In genomic region chr3:148408667-148409066, GRCh38 we compare ENCODE assay signal across 18 cellular contexts.
DNase-seq lines count a peak whose midpoint lies in the region; ATAC-seq and TF ChIP-seq lines count a peak whose summit lies in the region.
"Had no signal": no experiment of that assay in that cellular context is flagged by ENCODE, and none has a peak within 500 bp of the region (broad histone marks: within the 10 kb centered on the region; RNA-seq: fewer than 3 reads in every experiment).

No MANE protein-coding gene starts in this region.

- no peaks in the 10 kb centered on the region for H3K36me3 ChIP-seq in right lobe of liver
- H3K36me3 ChIP-seq in OCI-LY7 (ENCODE audit: insufficient read depth, low read length) = no peaks in the 10 kb centered on the region
- H3K36me3 ChIP-seq: BLaER1 had no signal

- no peak for ATAC-seq in right lobe of liver

- H3K27me3 Mint-ChIP-seq in chondrocyte (ENCODE audit: low read depth) = no peaks in the 10 kb centered on the region
- H3K27me3 Mint-ChIP-seq: CD4-positive, CD25-positive, alpha-beta regulatory T cell; IgD-negative memory B cell had no signal

- no peaks in the 10 kb centered on the region for H3K79me2 ChIP-seq in OCI-LY7 (ENCODE audit: insufficient read depth, low read depth, low read length)

- H3K4me1 ChIP-seq in right lobe of liver = no peaks in the 10 kb centered on the region
- H3K4me1 ChIP-seq in OCI-LY7 (ENCODE audit: insufficient read depth, low read length, poor library complexity, severe bottlenecking) = no peaks in the 10 kb centered on the region
- H3K4me1 ChIP-seq: BLaER1 had no signal

- H3K27ac ChIP-seq in right lobe of liver (no peak overlapping the region), OCI-LY7 (ENCODE audit: low read depth, low read length, poor library complexity, severe bottlenecking) (no peak overlapping the region)
- H3K27ac ChIP-seq: 22Rv1, BLaER1 had no signal

- CTCF ChIA-PET in OCI-LY7 (lab: Charles Lee; ENCODE audit: unreplicated experiment) = no interaction called here

- DNase-seq in DMS53 (lab: John Stamatoyannopoulos, UW) (peak; percentile 8), DMS53 treated with DMSO at 0.1 percent for 48 hours (lab: John Stamatoyannopoulos, UW; ENCODE audit: unreplicated experiment) (no peak), chondrocyte (ENCODE audit: low spot score) (no peak), fibroblast of mammary gland (ENCODE audit: low read depth) (peak; percentile 2), right lobe of liver (no peak), OCI-LY7 (ENCODE audit: low spot score) (no peak), DMS153 (lab: John Stamatoyannopoulos, UW) (no peak)
- no peak for DNase-seq in central memory CD4-positive, alpha-beta T cell
- DNase-seq: AML-193; Calu3; CD4-positive, CD25-positive, alpha-beta regulatory T cell; DMS 273 treated with DMSO at 0.1 percent for 48 hours; DND-41; GDM1; KG1 had no signal

- TF ChIP-seq POLR2A in right lobe of liver (IDR thresholded peaks at IDR 0.05) = no peak

- no peak overlapping the region for H3K27ac Mint-ChIP-seq in chondrocyte (ENCODE audit: unreplicated experiment)
- H3K27ac Mint-ChIP-seq: CD4-positive, CD25-positive, alpha-beta regulatory T cell; IgD-negative memory B cell had no signal

- H3K9me2 ChIP-seq in OCI-LY7 (ENCODE audit: insufficient read depth, low read length) = no peaks in the 10 kb centered on the region

- no peaks in the 10 kb centered on the region for H3K27me3 ChIP-seq in right lobe of liver
- H3K27me3 ChIP-seq: BLaER1 had no signal

- no peaks in the 10 kb centered on the region for H4K20me1 ChIP-seq in OCI-LY7 (ENCODE audit: insufficient read depth, low read length)
- H4K20me1 ChIP-seq: BLaER1 had no signal

- H3K4me2 ChIP-seq in OCI-LY7 (ENCODE audit: low read length) = no peak overlapping the region
- H3K4me2 ChIP-seq: BLaER1 had no signal

- no TSS peak for BruUV-seq in OCI-LY7 (replicated peaks; lab: Mats Ljungman, UMichigan)

- WGBS in right lobe of liver (ENCODE audit: insufficient coverage, low coverage, low lambda C conversion rate, missing lambda C conversion rate) = 51% methylated on average over 3 of the region's 3 CpGs

- H3K4me1 Mint-ChIP-seq in chondrocyte (ENCODE audit: low read depth) = no peaks in the 10 kb centered on the region
- H3K4me1 Mint-ChIP-seq: IgD-negative memory B cell had no signal

- H3K9me3 Mint-ChIP-seq in chondrocyte (ENCODE audit: low read depth) = peaks cover 2% of the 10 kb centered on the region

- TF ChIP-seq CTCF in chondrocyte (IDR thresholded peaks at IDR 0.05) (peak; percentile 36), fibroblast of mammary gland (conservative IDR thresholded peaks at IDR 0.05; ENCODE audit: control insufficient read depth, insufficient read depth, low read depth, low read length) (peak; percentile 14), right lobe of liver (IDR thresholded peaks at IDR 0.05) (no peak), OCI-LY7 (conservative IDR thresholded peaks at IDR 0.05; ENCODE audit: low read length) (no peak)

- H2AFZ ChIP-seq in OCI-LY7 (ENCODE audit: low read length) = no peak overlapping the region

- no peak overlapping the region for H3K4me3 Mint-ChIP-seq in chondrocyte (ENCODE audit: unreplicated experiment)
- H3K4me3 Mint-ChIP-seq: CD4-positive, CD25-positive, alpha-beta regulatory T cell; IgD-negative memory B cell had no signal

- H3K36me3 Mint-ChIP-seq in chondrocyte (ENCODE audit: low read depth) = no peaks in the 10 kb centered on the region
- H3K36me3 Mint-ChIP-seq: CD4-positive, CD25-positive, alpha-beta regulatory T cell; IgD-negative memory B cell had no signal

- H3K9me3 ChIP-seq in right lobe of liver (no peaks in the 10 kb centered on the region), OCI-LY7 (ENCODE audit: low read length) (no peaks in the 10 kb centered on the region)

- POLR2A ChIA-PET in OCI-LY7 (lab: Charles Lee) = no interaction called here

- intact Hi-C loops in right lobe of liver (cut with DNase I) (no loop called here), OCI-LY7 (cut with micrococcal nuclease; ENCODE audit: unreplicated experiment) (no loop called here)

- no peak overlapping the region for H3K4me3 ChIP-seq in fibroblast of mammary gland (ENCODE audit: control insufficient read depth, low read depth, low read length)
- H3K4me3 ChIP-seq in right lobe of liver = no peak overlapping the region
- no peak overlapping the region for H3K4me3 ChIP-seq in OCI-LY7 (ENCODE audit: low read depth, low read length, poor library complexity, severe bottlenecking)
- H3K4me3 ChIP-seq: BLaER1 had no signal

Comparison
In these comparisons a context has a peak if more than half of its experiments do, and no peak if none do; other contexts are left out.
1. DNase-seq: peak in DMS53 (single experiment) and fibroblast of mammary gland (single experiment); none in DMS53 treated with DMSO at 0.1 percent for 48 hours (single experiment), chondrocyte (single experiment), right lobe of liver (0 of 3), OCI-LY7 (single experiment), DMS153 (single experiment) and central memory CD4-positive, alpha-beta T cell (single experiment).
2. CTCF ChIP-seq: peak in chondrocyte (single experiment) and fibroblast of mammary gland (single experiment); none in right lobe of liver (0 of 4) and OCI-LY7 (single experiment).